1 cellular context compared by ENCODE assay signal in the genomic region with DNA sequence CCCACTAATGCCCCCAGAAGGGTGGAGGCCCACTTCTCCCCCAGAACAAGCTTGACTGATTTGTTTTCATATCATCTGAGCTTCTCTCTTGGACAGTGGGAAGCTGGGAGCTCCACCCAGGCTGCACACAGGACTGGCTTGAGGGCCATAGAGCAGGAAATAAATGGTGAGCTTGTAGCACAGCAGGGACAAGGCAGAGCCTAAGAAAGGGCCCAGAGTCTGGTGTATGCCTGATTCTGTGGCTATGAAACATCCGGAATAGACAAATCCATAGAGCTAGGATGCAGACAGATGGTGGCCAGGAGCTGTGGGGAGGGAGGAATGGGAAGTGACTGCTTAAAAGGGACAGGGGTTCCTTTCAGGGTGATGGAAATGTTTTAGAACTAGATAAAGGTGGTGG.
TF ChIP-seq lines count a peak whose summit lies in the region.

No MANE protein-coding gene starts in this region.

TF ChIP-seq in SK-N-SH, 30 proteins besides CTCF, POLR2A, EP300 and RAD21 (continued from another document):
- TF ChIP-seq, protein P1, sequence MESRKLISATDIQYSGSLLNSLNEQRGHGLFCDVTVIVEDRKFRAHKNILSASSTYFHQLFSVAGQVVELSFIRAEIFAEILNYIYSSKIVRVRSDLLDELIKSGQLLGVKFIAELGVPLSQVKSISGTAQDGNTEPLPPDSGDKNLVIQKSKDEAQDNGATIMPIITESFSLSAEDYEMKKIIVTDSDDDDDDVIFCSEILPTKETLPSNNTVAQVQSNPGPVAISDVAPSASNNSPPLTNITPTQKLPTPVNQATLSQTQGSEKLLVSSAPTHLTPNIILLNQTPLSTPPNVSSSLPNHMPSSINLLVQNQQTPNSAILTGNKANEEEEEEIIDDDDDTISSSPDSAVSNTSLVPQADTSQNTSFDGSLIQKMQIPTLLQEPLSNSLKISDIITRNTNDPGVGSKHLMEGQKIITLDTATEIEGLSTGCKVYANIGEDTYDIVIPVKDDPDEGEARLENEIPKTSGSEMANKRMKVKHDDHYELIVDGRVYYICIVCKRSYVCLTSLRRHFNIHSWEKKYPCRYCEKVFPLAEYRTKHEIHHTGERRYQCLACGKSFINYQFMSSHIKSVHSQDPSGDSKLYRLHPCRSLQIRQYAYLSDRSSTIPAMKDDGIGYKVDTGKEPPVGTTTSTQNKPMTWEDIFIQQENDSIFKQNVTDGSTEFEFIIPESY (IDR thresholded peaks at IDR 0.05; ENCODE audit: borderline replicate concordance, low read depth): no peak
- TF ChIP-seq, protein P2, sequence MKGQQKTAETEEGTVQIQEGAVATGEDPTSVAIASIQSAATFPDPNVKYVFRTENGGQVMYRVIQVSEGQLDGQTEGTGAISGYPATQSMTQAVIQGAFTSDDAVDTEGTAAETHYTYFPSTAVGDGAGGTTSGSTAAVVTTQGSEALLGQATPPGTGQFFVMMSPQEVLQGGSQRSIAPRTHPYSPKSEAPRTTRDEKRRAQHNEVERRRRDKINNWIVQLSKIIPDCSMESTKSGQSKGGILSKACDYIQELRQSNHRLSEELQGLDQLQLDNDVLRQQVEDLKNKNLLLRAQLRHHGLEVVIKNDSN (IDR thresholded peaks at IDR 0.05; ENCODE audit: borderline replicate concordance, low read depth): no peak
- no peak for TF ChIP-seq NRF1 (IDR thresholded peaks at IDR 0.05; ENCODE audit: low read depth, low read length)
- TF ChIP-seq FOXM1 (IDR thresholded peaks at IDR 0.05; ENCODE audit: low read depth): no peak
- TF ChIP-seq MXI1 (IDR thresholded peaks at IDR 0.05; ENCODE audit: low read depth, low read length): no peak
- TF ChIP-seq, protein P3, sequence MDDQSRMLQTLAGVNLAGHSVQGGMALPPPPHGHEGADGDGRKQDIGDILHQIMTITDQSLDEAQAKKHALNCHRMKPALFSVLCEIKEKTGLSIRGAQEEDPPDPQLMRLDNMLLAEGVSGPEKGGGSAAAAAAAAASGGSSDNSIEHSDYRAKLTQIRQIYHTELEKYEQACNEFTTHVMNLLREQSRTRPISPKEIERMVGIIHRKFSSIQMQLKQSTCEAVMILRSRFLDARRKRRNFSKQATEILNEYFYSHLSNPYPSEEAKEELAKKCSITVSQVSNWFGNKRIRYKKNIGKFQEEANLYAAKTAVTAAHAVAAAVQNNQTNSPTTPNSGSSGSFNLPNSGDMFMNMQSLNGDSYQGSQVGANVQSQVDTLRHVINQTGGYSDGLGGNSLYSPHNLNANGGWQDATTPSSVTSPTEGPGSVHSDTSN (IDR thresholded peaks at IDR 0.05): no peak
